ENCODE assay signal across 8 cellular contexts in the genomic region with DNA sequence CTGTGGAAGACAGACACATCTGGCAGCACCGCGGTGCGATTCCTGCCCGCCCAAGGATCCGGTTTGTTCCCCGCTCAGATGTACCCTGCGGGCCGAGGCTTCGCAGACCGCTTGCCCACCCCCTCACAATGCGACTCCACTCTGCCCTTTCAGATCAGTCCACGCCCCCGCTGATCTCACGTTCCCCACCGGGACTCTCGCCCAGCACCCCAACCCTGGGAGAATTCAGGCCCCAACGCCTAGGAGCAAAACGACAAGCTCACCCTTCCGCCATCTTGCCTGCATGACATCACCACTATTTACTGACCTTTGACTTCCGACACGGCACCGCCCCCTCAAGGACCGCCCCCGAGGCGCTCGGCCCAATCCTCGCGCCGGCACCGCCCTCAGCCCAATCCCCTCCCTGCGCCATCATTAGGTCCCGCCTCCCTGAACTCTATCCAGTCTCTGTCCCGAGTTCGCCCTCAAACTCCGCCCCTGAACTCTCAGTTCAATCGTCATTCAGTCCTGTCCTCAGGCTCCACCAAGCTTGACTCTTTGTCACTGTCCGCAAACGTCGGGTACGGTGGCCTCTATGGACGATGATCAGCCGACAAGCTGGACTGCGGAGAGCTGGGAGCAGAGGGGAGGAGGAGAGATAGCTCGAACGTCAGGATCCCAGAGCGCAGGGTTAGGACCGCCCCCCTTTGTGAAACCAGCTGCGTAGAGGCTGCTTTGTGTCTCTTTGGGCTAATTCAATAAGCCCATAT. TPM values are rescaled to one million over a fixed set of nuclear protein-coding genes. Genes with fewer than 3 reads are reported as not detected.
DNase-seq lines count a peak whose midpoint lies in the region; ATAC-seq and TF ChIP-seq lines count a peak whose summit lies in the region.

A gene with protein sequence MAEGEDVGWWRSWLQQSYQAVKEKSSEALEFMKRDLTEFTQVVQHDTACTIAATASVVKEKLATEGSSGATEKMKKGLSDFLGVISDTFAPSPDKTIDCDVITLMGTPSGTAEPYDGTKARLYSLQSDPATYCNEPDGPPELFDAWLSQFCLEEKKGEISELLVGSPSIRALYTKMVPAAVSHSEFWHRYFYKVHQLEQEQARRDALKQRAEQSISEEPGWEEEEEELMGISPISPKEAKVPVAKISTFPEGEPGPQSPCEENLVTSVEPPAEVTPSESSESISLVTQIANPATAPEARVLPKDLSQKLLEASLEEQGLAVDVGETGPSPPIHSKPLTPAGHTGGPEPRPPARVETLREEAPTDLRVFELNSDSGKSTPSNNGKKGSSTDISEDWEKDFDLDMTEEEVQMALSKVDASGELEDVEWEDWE (minus strand): TSS at position 301 of the 749 bp plus-strand sequence. CDS start 27 bp downstream, at position 274.

- TF ChIP-seq EP300 in esophagus muscularis mucosa (IDR thresholded peaks at IDR 0.05): no peak

- H3K79me2 ChIP-seq in Karpas-422 (ENCODE audit: low read length): peaks cover 28% of the 10 kb centered on the region

- peak; percentile 93 for ATAC-seq in GM21825 (IDR thresholded peaks at IDR 0.05; ENCODE audit: unreplicated experiment)

- no peak for TF ChIP-seq CTCF in esophagus muscularis mucosa (IDR thresholded peaks at IDR 0.05)

- H4K20me1 ChIP-seq in Karpas-422 (ENCODE audit: insufficient read depth, low read depth, low read length): no peaks in the 10 kb centered on the region

- H3K9me3 ChIP-seq in Karpas-422 (ENCODE audit: low read length): no peaks in the 10 kb centered on the region
- no peaks in the 10 kb centered on the region for H3K9me3 ChIP-seq in esophagus muscularis mucosa
- H3K9me3 ChIP-seq in muscle layer of duodenum (ENCODE audit: control insufficient read depth in 1 of 2, low read length in 2 of 2): no peaks in the 10 kb centered on the region

- intact Hi-C loops in esophagus muscularis mucosa (cut with DNase I): no loop called here

- H3K27me3 ChIP-seq in Karpas-422 (ENCODE audit: low read length): no peaks in the 10 kb centered on the region
- H3K27me3 ChIP-seq in esophagus muscularis mucosa: no peaks in the 10 kb centered on the region
- H3K27me3 ChIP-seq in muscle layer of duodenum (ENCODE audit: low read depth, low read length): no peaks in the 10 kb centered on the region

- H3K27ac ChIP-seq in Karpas-422 (ENCODE audit: low read length): peak within 1 kb of the TSS; percentile 16; the same call in 1 of the 2 replicates
- H3K27ac ChIP-seq in esophagus muscularis mucosa (replicated peaks in 1 of 4): peak within 1 kb of the TSS; percentile 89 to 96 (median 90)
- H3K27ac ChIP-seq in muscle layer of duodenum (ENCODE audit: low read length): peak within 1 kb of the TSS; percentile 91

- no peaks in the 10 kb centered on the region for H3K9me2 ChIP-seq in Karpas-422 (replicated peaks; ENCODE audit: insufficient read depth, low read length)

- H3K4me3 ChIP-seq in Karpas-422 (ENCODE audit: low read length) (peak within 1 kb of the TSS; percentile 92), esophagus muscularis mucosa (peak within 1 kb of the TSS; percentile 71 to 90 (median 80)), muscle layer of duodenum (ENCODE audit: low read depth in 1 of 2, low read length in 2 of 2) (peak within 1 kb of the TSS; percentile 92)

- H3K4me2 ChIP-seq in Karpas-422 (ENCODE audit: low read depth, low read length, poor library complexity, severe bottlenecking): peak within 1 kb of the TSS; percentile 97

- H3K4me1 ChIP-seq in Karpas-422 (ENCODE audit: low read length): peaks cover 16% of the 10 kb centered on the region
- peaks cover 22 to 57% (median 46%) of the 10 kb centered on the region in 4 donors for H3K4me1 ChIP-seq in esophagus muscularis mucosa
- H3K4me1 ChIP-seq in muscle layer of duodenum (ENCODE audit: control insufficient read depth in 1 of 2, insufficient read depth in 2 of 2, low read length in 2 of 2): peaks cover 8 to 21% of the 10 kb centered on the region in 2 donors

- peak; percentile 81 for TF ChIP-seq POLR2A in esophagus muscularis mucosa (IDR thresholded peaks at IDR 0.05; ENCODE audit: low read depth)

- peak; percentile 99 for DNase-seq in DMS79 treated with DMSO at 0.1 percent for 48 hours (lab: John Stamatoyannopoulos, UW)
- DNase-seq in Karpas-422: peak; percentile 99
- DNase-seq in RKO (ENCODE audit: low spot score): peak; percentile 99
- DNase-seq in activated T-helper 1 cell treated with Interleukin-2 at 50 U/mL for 16 hours (ENCODE audit: low read depth): peak; percentile 95
- peak; percentile 100 for DNase-seq in esophagus muscularis mucosa (ENCODE audit: extremely low spot score)
- peak; percentile 94 to 95 for DNase-seq in stimulated activated CD8-positive, alpha-beta memory T cell treated with anti-CD3 and anti-CD28 coated beads, Interleukin-7, amount 100 ng/mL, for 4 hours (ENCODE audit: low read depth in 2 of 2)

- WGBS in esophagus muscularis mucosa: 0% methylated on average over 16 of the region's 48 CpGs

- H3K9ac ChIP-seq in Karpas-422 (ENCODE audit: low read length): peak within 1 kb of the TSS; percentile 84

- peak within 1 kb of the TSS; percentile 94 for H2AFZ ChIP-seq in Karpas-422 (ENCODE audit: low read length)

- H3K36me3 ChIP-seq in Karpas-422 (ENCODE audit: insufficient read depth, low read length): peaks cover 1% of the 10 kb centered on the region; the same call in 1 of the 2 replicates
- peaks cover 4 to 39% (median 24%) of the 10 kb centered on the region in 4 donors for H3K36me3 ChIP-seq in esophagus muscularis mucosa
- H3K36me3 ChIP-seq in muscle layer of duodenum (ENCODE audit: control insufficient read depth in 1 of 2, insufficient read depth in 2 of 2, low read length in 2 of 2): peaks cover 13 to 21% of the 10 kb centered on the region in 2 donors

RNA-seq across cellular contexts. Expression of the gene that starts here (rescaled TPM):
- 45.1 and 50.0 TPM in 2 replicates for total RNA-seq in Karpas-422 (2014; rRNA removed; shearing (Covaris generic); ENCODE audit: low replicate concordance)
- 10 to 100 TPM; 57.3 to 67.9 (median 63.4) TPM for total RNA-seq in esophagus muscularis mucosa

Comparison
In these comparisons a context has a peak if more than half of its experiments do, and no peak if none do; other contexts are left out.
1. Peak in every context shown above with its lines: DNase-seq, ATAC-seq, H3K4me3 ChIP-seq and H3K27ac ChIP-seq.
2. H3K27ac ChIP-seq: peak in every context shown above with its lines; median percentile 91 in muscle layer of duodenum; 90 in esophagus muscularis mucosa; 16 in Karpas-422.